27 cellular contexts compared by ENCODE assay signal in genomic region chr4:155008389-155008788, GRCh38.
"Had no signal": no experiment of that assay in that cellular context is flagged by ENCODE, and none has a peak within 500 bp of the region (broad histone marks: within the 10 kb centered on the region; RNA-seq: fewer than 3 reads in every experiment).

No MANE protein-coding gene starts in this region.

- H3K36me3 ChIP-seq: ascending aorta, brain microvascular endothelial cell, gastroesophageal sphincter, pancreas, tibial nerve had no signal

- H3K4me1 Mint-ChIP-seq: activated CD4-positive, alpha-beta T cell treated with anti-CD3 and anti-CD28 coated beads for 36 hours; mesothelial cell of epicardium had no signal

- H3K9me3 ChIP-seq: ascending aorta, gastroesophageal sphincter, pancreas, psoas muscle, tibial nerve had no signal

- H3K4me3 Mint-ChIP-seq: activated CD4-positive, alpha-beta T cell treated with anti-CD3 and anti-CD28 coated beads for 36 hours; activated T-cell treated with anti-CD3 and anti-CD28 coated beads, Interleukin-2, amount 50 U/mL, for 72 hours; mesothelial cell of epicardium; naive thymus-derived CD4-positive, alpha-beta T cell; T-helper 2 cell treated with Interferon-gamma antibody and Interleukin-4, amounts not matched to agents 5 μg/mL and 100 μg/mL, for 36 hours had no signal

- ATAC-seq: activated CD4-positive, alpha-beta T cell treated with anti-CD3 and anti-CD28 coated beads for 36 hours; activated T-cell treated with anti-CD3 and anti-CD28 coated beads, Interleukin-2, amount 50 U/mL, for 72 hours; gastroesophageal sphincter; left colon; naive thymus-derived CD4-positive, alpha-beta T cell; pancreas; psoas muscle; right cardiac atrium had no signal

- H3K4me2 ChIP-seq: hepatocyte had no signal

- H3K27ac Mint-ChIP-seq: activated CD4-positive, alpha-beta T cell treated with anti-CD3 and anti-CD28 coated beads for 36 hours; activated naive CD4-positive, alpha-beta T cell treated with anti-CD3 and anti-CD28 coated beads, Interleukin-2, amount 50 U/mL, for 72 hours; activated T-cell treated with anti-CD3 and anti-CD28 coated beads, Interleukin-2, amount 50 U/mL, for 72 hours; mesothelial cell of epicardium; naive thymus-derived CD4-positive, alpha-beta T cell; T-helper 2 cell treated with Interferon-gamma antibody and Interleukin-4, amounts not matched to agents 5 μg/mL and 100 μg/mL, for 36 hours had no signal

- H3K36me3 Mint-ChIP-seq: mesothelial cell of epicardium; naive thymus-derived CD4-positive, alpha-beta T cell had no signal

- H3K27me3 ChIP-seq: ascending aorta, brain microvascular endothelial cell, gastroesophageal sphincter, hepatocyte, pancreas, tibial nerve had no signal

- H3K9me3 Mint-ChIP-seq: activated T-cell treated with anti-CD3 and anti-CD28 coated beads, Interleukin-2, amount 50 U/mL, for 72 hours; mesothelial cell of epicardium; T-helper 2 cell treated with Interferon-gamma antibody and Interleukin-4, amounts not matched to agents 5 μg/mL and 100 μg/mL, for 36 hours had no signal

- DNase-seq: activated CD4-positive, alpha-beta T cell treated with anti-CD3 and anti-CD28 coated beads for 36 hours; activated CD4-positive, CD25-positive, alpha-beta regulatory T cell; activated naive CD4-positive, alpha-beta T cell; activated T-cell treated with anti-CD3 and anti-CD28 coated beads for 4 hours; activated T-cell treated with anti-CD3 and anti-CD28 coated beads, Interleukin-2, amount 50 U/mL, for 72 hours; brain microvascular endothelial cell; dorsolateral prefrontal cortex; effector memory CD4-positive, alpha-beta T cell; erythroblast; left colon; naive thymus-derived CD4-positive, alpha-beta T cell; nucleus accumbens; pancreas; psoas muscle; right cardiac atrium; stimulated activated CD4-positive, alpha-beta T cell treated with anti-CD3 and anti-CD28 coated beads, Interleukin-15, amount 100 ng/mL, for 24 hours; stimulated activated CD4-positive, alpha-beta T cell treated with anti-CD3 and anti-CD28 coated beads, Interleukin-2, amount 100 ng/mL, for 24 hours; stimulated activated naive CD4-positive, alpha-beta T cell treated with Interleukin-2 at 50 U/mL for 16 hours had no signal

- H3K4me1 ChIP-seq: ascending aorta, gastroesophageal sphincter, pancreas, psoas muscle, tibial nerve had no signal

- FAIRE-seq: keratinocyte, pancreas had no signal

- H3K27ac ChIP-seq: ascending aorta, brain microvascular endothelial cell, coronary artery, dorsolateral prefrontal cortex, gastroesophageal sphincter, hepatocyte, pancreas, psoas muscle, tibial nerve had no signal

- H2AFZ ChIP-seq: hepatocyte had no signal

- H3K79me2 ChIP-seq: hepatocyte had no signal

- H3K4me3 ChIP-seq: ascending aorta, coronary artery, dorsolateral prefrontal cortex, gastroesophageal sphincter, hepatocyte, pancreas, psoas muscle, tibial nerve had no signal
